In genomic region chr22:45006101-45006872, GRCh38 we compare ENCODE assay signal across 8 cellular contexts. TPM values are rescaled to one million over a fixed set of nuclear protein-coding genes. Genes with fewer than 3 reads are reported as not detected.
A peak's percentile ranks its signal among the peaks of the same experiment; 100 is the strongest.
DNase-seq lines count a peak whose midpoint lies in the region; ATAC-seq and TF ChIP-seq lines count a peak whose summit lies in the region.

No MANE protein-coding gene starts in this region.

- H3K27me3 Mint-ChIP-seq in stimulated activated naive CD8-positive, alpha-beta T cell treated with anti-CD3 and anti-CD28 coated beads, Interleukin-15, amount 100 ng/mL, for 72 hours: peaks cover 71% of the 10 kb centered on the region

- H3K9ac ChIP-seq in smooth muscle cell (ENCODE audit: low read depth): no peak overlapping the region

- H4K20me1 ChIP-seq in smooth muscle cell (ENCODE audit: low read depth): no peaks in the 10 kb centered on the region

- no peaks in the 10 kb centered on the region for H3K9me3 Mint-ChIP-seq in stimulated activated naive CD8-positive, alpha-beta T cell treated with anti-CD3 and anti-CD28 coated beads, Interleukin-15, amount 100 ng/mL, for 72 hours

- peak overlapping the region; percentile 97 for H3K4me2 ChIP-seq in smooth muscle cell

- H2AFZ ChIP-seq in smooth muscle cell (ENCODE audit: low read depth): peak overlapping the region; percentile 56

- in situ Hi-C loops in HAP-1 (cut with MboI; ENCODE audit: low sequenced_read_pairs): no loop called here

- ATAC-seq in HG02970 (IDR thresholded peaks at IDR 0.05; ENCODE audit: low FRiP score, unreplicated experiment): no peak
- ATAC-seq in stimulated activated naive CD8-positive, alpha-beta T cell treated with anti-CD3 and anti-CD28 coated beads, Interleukin-15, amount 100 ng/mL, for 72 hours: no peak

- H3K79me2 ChIP-seq in smooth muscle cell (ENCODE audit: low read depth): no peaks in the 10 kb centered on the region

- TF ChIP-seq CTCF in smooth muscle cell (IDR thresholded peaks at IDR 0.05; ENCODE audit: borderline replicate concordance, insufficient read depth, poor library complexity, severe bottlenecking): no peak

- H3K4me1 Mint-ChIP-seq in stimulated activated naive CD8-positive, alpha-beta T cell treated with anti-CD3 and anti-CD28 coated beads, Interleukin-15, amount 100 ng/mL, for 72 hours: peaks cover 17% of the 10 kb centered on the region

- H3K9me3 ChIP-seq in HAP-1 (no peaks in the 10 kb centered on the region), smooth muscle cell (replicated peaks; ENCODE audit: low read depth) (no peaks in the 10 kb centered on the region)

- no peak overlapping the region for H3K27ac Mint-ChIP-seq in stimulated activated naive CD8-positive, alpha-beta T cell treated with anti-CD3 and anti-CD28 coated beads, Interleukin-15, amount 100 ng/mL, for 72 hours

- H3K4me3 ChIP-seq in HAP-1 (peak overlapping the region; percentile 45), smooth muscle cell (peak overlapping the region; percentile 73)

- peak overlapping the region; percentile 55 for H3K27ac ChIP-seq in angular gyrus (ENCODE audit: low read depth, low read length)
- peak overlapping the region; percentile 73 for H3K27ac ChIP-seq in layer of hippocampus (ENCODE audit: low read depth, low read length)
- H3K27ac ChIP-seq in smooth muscle cell (ENCODE audit: low read depth): peak overlapping the region; percentile 14

- H3K27me3 ChIP-seq in HAP-1 (ENCODE audit: low read depth): no peaks in the 10 kb centered on the region
- no peaks in the 10 kb centered on the region for H3K27me3 ChIP-seq in layer of hippocampus (ENCODE audit: control insufficient read depth, insufficient read depth, low read length)
- no peaks in the 10 kb centered on the region for H3K27me3 ChIP-seq in smooth muscle cell (ENCODE audit: low read depth)

- 6% methylated on average over 19 of the region's 19 CpGs for WGBS in smooth muscle cell (ENCODE audit: low lambda C conversion rate)

- H3F3A ChIP-seq in smooth muscle cell (ENCODE audit: low read depth): peaks cover 9% of the 10 kb centered on the region

- DNase-seq in HAP-1 (ENCODE audit: low spot score in 2 of 2): peak; percentile 36 to 40
- DNase-seq in smooth muscle cell (lab: John Stamatoyannopoulos, UW; ENCODE audit: unreplicated experiment): no peak
- DNase-seq in NCI-H2196 (lab: John Stamatoyannopoulos, UW; ENCODE audit: unreplicated experiment): no peak
- no peak for DNase-seq in NK-92 (lab: John Stamatoyannopoulos, UW; ENCODE audit: unreplicated experiment)
- no peak for DNase-seq in stimulated activated naive CD8-positive, alpha-beta T cell treated with anti-CD3 and anti-CD28 coated beads, Interleukin-15, amount 100 ng/mL, for 72 hours

- peaks cover 3% of the 10 kb centered on the region; the same call in 1 of the 2 replicates for H3K4me1 ChIP-seq in HAP-1
- peaks cover 6% of the 10 kb centered on the region for H3K4me1 ChIP-seq in smooth muscle cell (ENCODE audit: low read depth)

- H3K4me3 Mint-ChIP-seq in stimulated activated naive CD8-positive, alpha-beta T cell treated with anti-CD3 and anti-CD28 coated beads, Interleukin-15, amount 100 ng/mL, for 72 hours: peak overlapping the region in 1 of 2 donors; percentile 36

- H3K36me3 ChIP-seq in HAP-1 (replicated peaks) (peaks cover 11% of the 10 kb centered on the region), smooth muscle cell (ENCODE audit: low read depth) (no peaks in the 10 kb centered on the region)

RNA-seq across cellular contexts. Expression of gene PHF21B, which starts 3.5 kb away (rescaled TPM):
- 0.13 and 0.18 TPM in 2 replicates for total RNA-seq in smooth muscle cell
- polyA plus RNA-seq in smooth muscle cell: 0.13 and 0.15 TPM in 2 replicates

Comparison
In these comparisons a context has a peak if more than half of its experiments do, and no peak if none do; other contexts are left out.
1. DNase-seq: peak in HAP-1 (2 of 2); none in smooth muscle cell (single experiment), NCI-H2196 (single experiment), NK-92 (single experiment) and stimulated activated naive CD8-positive, alpha-beta T cell treated with anti-CD3 and anti-CD28 coated beads, Interleukin-15, amount 100 ng/mL, for 72 hours (0 of 2).
2. H3K27ac ChIP-seq: peak in every context shown above with its lines; median percentile 73 in layer of hippocampus; 55 in angular gyrus; 14 in smooth muscle cell.